Comparison of ENCODE assay signal across 1 cellular context in genomic region chr2:95531254-95531771, GRCh38.
TF ChIP-seq lines count a peak whose summit lies in the region.

No MANE protein-coding gene starts in this region.

TF ChIP-seq in HEK293, 187 proteins besides CTCF, POLR2A, EP300 and RAD21 (continued from another document):
- 0 out of 2 replicates have a peak, but pooled peaks have one; percentile 46 for TF ChIP-seq ZSCAN4 (tag by site-specific recombination; IDR thresholded peaks at IDR 0.05)
